In genomic region chr22:21003782-21004181, GRCh38 we compare ENCODE assay signal across 11 cellular contexts. TPM values are rescaled to one million over a fixed set of nuclear protein-coding genes. Genes with fewer than 3 reads are reported as not detected.
A peak's percentile ranks its signal among the peaks of the same experiment; 100 is the strongest.
DNase-seq lines count a peak whose midpoint lies in the region; FAIRE-seq and TF ChIP-seq lines count a peak whose summit lies in the region.
"Had no signal": no experiment of that assay in that cellular context is flagged by ENCODE, and none has a peak within 500 bp of the region (broad histone marks: within the 10 kb centered on the region; RNA-seq: fewer than 3 reads in every experiment).

No MANE protein-coding gene starts in this region.

- no peak overlapping the region; the same call in 1 of the 2 replicates for H4K8ac ChIP-seq in H1 (ENCODE audit: extremely low read depth, insufficient read depth, low read length)

- H3K9me3 ChIP-seq in OCI-LY7 (ENCODE audit: low read length) (no peaks in the 10 kb centered on the region), H1 (ENCODE audit: insufficient read depth in 2 of 2, low read depth in 1 of 2, low read length in 1 of 2) (no peaks in the 10 kb centered on the region), skeletal muscle tissue (ENCODE audit: control insufficient read depth in 3 of 3, low read length in 3 of 3) (no peaks in the 10 kb centered on the region)

- no peak for TF ChIP-seq RAD21 in H1 (IDR thresholded peaks at IDR 0.05 in 1 of 2, conservative IDR thresholded peaks at IDR 0.05 in 1 of 2; ENCODE audit: low read depth in 2 of 2, low read length in 2 of 2)

- no peak for TF ChIP-seq POLR2A in H1 (IDR thresholded peaks at IDR 0.05; ENCODE audit: control extremely low read depth in 1 of 2, low read depth in 2 of 2, low read length in 2 of 2)

- H2BK20ac ChIP-seq in H1 (ENCODE audit: low read length) = no peak overlapping the region

- peaks cover 29% of the 10 kb centered on the region for H3K4me1 ChIP-seq in OCI-LY7 (ENCODE audit: insufficient read depth, low read length, poor library complexity, severe bottlenecking)
- peaks cover 0 to 12% (median 8%) of the 10 kb centered on the region in 4 experiments; a peak in 5 of 7 replicates for H3K4me1 ChIP-seq in H1 (replicated peaks in 1 of 4; ENCODE audit: control insufficient read depth in 3 of 4, insufficient read depth in 4 of 4, low read length in 3 of 4)
- H3K4me1 ChIP-seq in skeletal muscle tissue (ENCODE audit: control insufficient read depth in 3 of 3, insufficient read depth in 3 of 3, low read length in 3 of 3) = peaks cover 30 to 46% (median 35%) of the 10 kb centered on the region in 3 donors

- no peak overlapping the region for H3K18ac ChIP-seq in H1 (ENCODE audit: extremely low read depth, low read length)

- H3K4me2 ChIP-seq in OCI-LY7 (ENCODE audit: low read length) (peak overlapping the region; percentile 100), H1 (ENCODE audit: insufficient read depth in 1 of 2, low read depth in 2 of 2, low read length in 2 of 2) (peak overlapping the region in 1 of 2 experiments; percentile 82; a peak in 1 of 4 replicates)

- POLR2A ChIA-PET in OCI-LY7 (lab: Charles Lee) (interaction anchor here (1.3 to 1.4 kb wide), 2 partner anchors 15 to 18 kb away, joined by 3 read pairs; no protein-coding TSS in a partner anchor), H1 (lab: Charles Lee; ENCODE audit: partially characterized antibody) (interaction anchor here (1.2 to 2.2 kb wide), 3 partner anchors 8 to 22 kb away, joined by 3 to 10 read pairs (median 6); partner anchors contain the start of genes LZTR1 and P2RX6)

- no peak for FAIRE-seq in H1 (lab: Jason Lieb, UNC)

- H2BK12ac ChIP-seq in H1 (ENCODE audit: low read depth, low read length) = no peak overlapping the region

- H2BK5ac ChIP-seq in H1 (ENCODE audit: low read depth, low read length) = no peak overlapping the region

- peak overlapping the region; percentile 97 for H3K4me3 Mint-ChIP-seq in activated CD4-positive, alpha-beta T cell treated with anti-CD3 and anti-CD28 coated beads, Interleukin-2, amount 10 ng/mL, durations not matched to agents 24 days and 14 days

- no peak for TF ChIP-seq CTCF in OCI-LY7 (conservative IDR thresholded peaks at IDR 0.05; ENCODE audit: low read length)
- TF ChIP-seq CTCF in H1 (IDR thresholded peaks at IDR 0.05; ENCODE audit: control extremely low read depth in 1 of 3, insufficient read depth in 1 of 3, low read depth in 1 of 3, low read length in 3 of 3) = no peak

- 94% methylated on average over 4 of the region's 4 CpGs; no CpG with 5 or more reads in 1 of the 2 experiments for WGBS in H1 (ENCODE audit: extremely low coverage in 1 of 2, insufficient coverage in 1 of 2, insufficient read length in 1 of 2, insufficient replicate concordance in 2 of 2, low coverage in 1 of 2, low lambda C conversion rate in 2 of 2, missing lambda C conversion rate in 1 of 2), 2 experiments

- no peak overlapping the region for H3K14ac ChIP-seq in H1 (ENCODE audit: insufficient read length)

- H4K20me1 ChIP-seq in OCI-LY7 (ENCODE audit: insufficient read depth, low read length) (no peaks in the 10 kb centered on the region), H1 (replicated peaks in 1 of 2; ENCODE audit: control insufficient read depth in 1 of 2, insufficient read depth in 2 of 2, low read length in 2 of 2) (peaks cover 6% of the 10 kb centered on the region in 2 experiments)

- no TSS peak for BruUV-seq in OCI-LY7 (replicated peaks; lab: Mats Ljungman, UMichigan)

- H3K36me3 Mint-ChIP-seq in activated CD4-positive, alpha-beta T cell treated with anti-CD3 and anti-CD28 coated beads, Interleukin-2, amount 10 ng/mL, durations not matched to agents 24 days and 14 days (ENCODE audit: low read depth) = peaks cover 18% of the 10 kb centered on the region

- H3K27me3 ChIP-seq in H1 (replicated peaks in 1 of 4; ENCODE audit: control insufficient read depth in 3 of 4, extremely low read depth in 1 of 4, insufficient read depth in 3 of 4, low read length in 3 of 4) (no peaks in the 10 kb centered on the region), skeletal muscle tissue (ENCODE audit: control insufficient read depth in 3 of 3, insufficient read depth in 3 of 3, low read length in 3 of 3) (no peaks in the 10 kb centered on the region)

- no peak overlapping the region for H2BK15ac ChIP-seq in H1 (ENCODE audit: low read length)

- H3K27me3 Mint-ChIP-seq in activated CD4-positive, alpha-beta T cell treated with anti-CD3 and anti-CD28 coated beads, Interleukin-2, amount 10 ng/mL, durations not matched to agents 24 days and 14 days = peaks cover 3% of the 10 kb centered on the region

- no peak overlapping the region for H3K27ac Mint-ChIP-seq in activated CD4-positive, alpha-beta T cell treated with anti-CD3 and anti-CD28 coated beads, Interleukin-2, amount 10 ng/mL, durations not matched to agents 24 days and 14 days

- H3K36me3 ChIP-seq in OCI-LY7 (ENCODE audit: insufficient read depth, low read length) (peaks cover 25% of the 10 kb centered on the region), H1 (ENCODE audit: control insufficient read depth in 2 of 4, insufficient read depth in 4 of 4, low read length in 3 of 4) (peaks cover 2 to 10% (median 4%) of the 10 kb centered on the region in 4 experiments; a peak in 5 of 8 replicates), skeletal muscle tissue (ENCODE audit: control insufficient read depth in 3 of 3, insufficient read depth in 3 of 3, low read length in 3 of 3) (peaks cover 13 to 18% (median 18%) of the 10 kb centered on the region in 3 donors)

- no peaks in the 10 kb centered on the region for H3K9me3 Mint-ChIP-seq in activated CD4-positive, alpha-beta T cell treated with anti-CD3 and anti-CD28 coated beads, Interleukin-2, amount 10 ng/mL, durations not matched to agents 24 days and 14 days

- H3K4me3 ChIP-seq in OCI-LY7 (ENCODE audit: low read depth, low read length, poor library complexity, severe bottlenecking) (peak overlapping the region; percentile 83), H1 (ENCODE audit: extremely low read depth in 1 of 4, insufficient read depth in 2 of 4, low read depth in 3 of 4, low read length in 4 of 4) (peak overlapping the region in 1 of 4 experiments; percentile 99; a peak in 1 of 8 replicates), skeletal muscle tissue (ENCODE audit: low read length in 3 of 3) (peak overlapping the region in 2 of 3 donors; percentile 58 to 97)

- H3K23me2 ChIP-seq in H1 (ENCODE audit: low read depth, low read length) = peaks cover 12% of the 10 kb centered on the region; the same call in 1 of the 2 replicates

- peaks cover 14% of the 10 kb centered on the region for H3K4me1 Mint-ChIP-seq in activated CD4-positive, alpha-beta T cell treated with anti-CD3 and anti-CD28 coated beads, Interleukin-2, amount 10 ng/mL, durations not matched to agents 24 days and 14 days

- H4K5ac ChIP-seq in H1 (ENCODE audit: insufficient read length, low read depth, low read length) = no peak overlapping the region

- H2AFZ ChIP-seq in OCI-LY7 (ENCODE audit: low read length) (no peak overlapping the region), H1 (ENCODE audit: low read length) (no peak overlapping the region)

- H4K91ac ChIP-seq in H1 (replicated peaks; ENCODE audit: insufficient read length, low read length) = no peak overlapping the region

- intact Hi-C loops in activated CD4-positive, alpha-beta T cell treated with anti-CD3 and anti-CD28 coated beads, Interleukin-2, amount 10 ng/mL, durations not matched to agents 24 days and 14 days (cut with micrococcal nuclease) = loop anchor here (2.0 to 10.0 kb wide), 4 partner anchors 41 to 1149 kb away; partner anchors contain the start of genes CRKL, GNB1L, RANBP1 and RTL10
- intact Hi-C loops in OCI-LY7 (cut with micrococcal nuclease; ENCODE audit: unreplicated experiment) = loop anchor here (10.0 kb wide), 1 partner anchor 149 kb away; the partner anchor contains the start of genes PI4KA and SNAP29

- TF ChIP-seq EP300 in H1 (IDR thresholded peaks at IDR 0.05; ENCODE audit: borderline replicate concordance in 1 of 2, low read depth in 2 of 2, low read length in 2 of 2) = no peak

- no peak overlapping the region for H2BK120ac ChIP-seq in H1 (replicated peaks; ENCODE audit: low read depth, low read length)

- peaks cover 2% of the 10 kb centered on the region; the same call in 1 of the 2 replicates for H3K79me1 ChIP-seq in H1 (ENCODE audit: low read depth, low read length)

- no peak overlapping the region for H3K4ac ChIP-seq in H1 (replicated peaks; ENCODE audit: insufficient read length, low read depth, low read length)

- H3K27ac ChIP-seq in OCI-LY7 (ENCODE audit: low read depth, low read length, poor library complexity, severe bottlenecking) (no peak overlapping the region), H1 (ENCODE audit: low read depth, low read length) (no peak overlapping the region), skeletal muscle tissue (ENCODE audit: low read depth, low read length) (no peak overlapping the region)

- no peaks in the 10 kb centered on the region for H3K9me2 ChIP-seq in OCI-LY7 (ENCODE audit: insufficient read depth, low read length)

- peaks cover 30% of the 10 kb centered on the region for H3K79me2 ChIP-seq in OCI-LY7 (ENCODE audit: insufficient read depth, low read depth, low read length)
- H3K79me2 ChIP-seq in H1 (ENCODE audit: control insufficient read depth in 1 of 2, insufficient read depth in 2 of 2, low read length in 2 of 2) = no peaks in the 10 kb centered on the region; a peak in 1 of 4 replicates

- H3K23ac ChIP-seq in H1 (ENCODE audit: insufficient read length) = no peak overlapping the region

- no peak overlapping the region for H3K9ac ChIP-seq in H1 (replicated peaks in 1 of 4; ENCODE audit: extremely low read depth in 1 of 4, low read depth in 3 of 4, low read length in 3 of 4)
- H3K9ac ChIP-seq in skeletal muscle tissue (ENCODE audit: low read depth in 1 of 3, low read length in 3 of 3) = peak overlapping the region in 1 of 3 donors; percentile 43

- H3K56ac ChIP-seq in H1 (replicated peaks; ENCODE audit: insufficient read length, low read depth, low read length) = no peak overlapping the region

- peak overlapping the region; percentile 75; the same call in 1 of the 2 replicates for H2AK5ac ChIP-seq in H1 (ENCODE audit: low read depth, low read length)

- CTCF ChIA-PET in OCI-LY7 (lab: Charles Lee; ENCODE audit: unreplicated experiment) (interaction anchor here (0.6 kb wide), 1 partner anchor 12 kb away, joined by 3 read pairs; no protein-coding TSS in a partner anchor), H1 (lab: Charles Lee; ENCODE audit: partially characterized antibody) (interaction anchor here (0.7 to 3.0 kb wide), 8 partner anchors 10 to 83 kb away, joined by 3 to 11 read pairs (median 4); no protein-coding TSS in a partner anchor)

- DNase-seq in activated CD4-positive, alpha-beta T cell treated with anti-CD3 and anti-CD28 coated beads, Interleukin-2, amount 10 ng/mL, durations not matched to agents 24 days and 14 days = no peak
- no peak for DNase-seq in activated CD4-positive, alpha-beta T cell treated with anti-CD3 and anti-CD28 coated beads for 1 hour
- DNase-seq in OCI-LY7 (ENCODE audit: low spot score) (no peak), H1 (ENCODE audit: low read depth in 1 of 2, low spot score in 2 of 2) (no peak), NCI-H1417 treated with DMSO at 0.1 percent for 48 hours (lab: John Stamatoyannopoulos, UW) (no peak), NCI-H446 (lab: John Stamatoyannopoulos, UW) (no peak), hypothalamus (lab: John Stamatoyannopoulos, UW) (no peak)
- DNase-seq: NCI-H526 treated with DMSO at 0.1 percent for 48 hours had no signal

RNA-seq across cellular contexts. Expression of gene THAP7, which starts 1.9 kb away (rescaled TPM):
- total RNA-seq in activated CD4-positive, alpha-beta T cell treated with anti-CD3 and anti-CD28 coated beads, Interleukin-2, amount 10 ng/mL, durations not matched to agents 24 days and 14 days = 30.3 and 31.5 TPM in 2 replicates
- 60.4 and 73.0 TPM in 2 replicates for total RNA-seq in OCI-LY7 (2014; rRNA removed; shearing (Covaris generic))
- total RNA-seq in OCI-LY7 (2022) (35.8 and 36.3 TPM in 2 replicates), skeletal muscle tissue (15.7 TPM)
- 16.2 and 16.9 TPM in 2 replicates for total RNA-seq in H1 (2021; fragmentation: NEBNext Ultra II Directional; extraction: Animal tissue kit (Norgen Biotek cat#: 25700))
- polyA plus RNA-seq in H1 (2011; rRNA removed) = 32.5 and 40.1 TPM in 2 replicates
- polyA plus RNA-seq in H1 (2011; cell fraction: cytosol; rRNA removed) = 32.0 TPM
- polyA plus RNA-seq in H1 (2011; cell fraction: nucleus; rRNA removed) = 35.8 TPM
- polyA plus RNA-seq in H1 (2012, experiment 1 of 2) = 8.4 to 24.4 TPM (median 15.6 TPM) in 4 replicates
- 16.3 TPM for polyA plus RNA-seq in H1 (2012, experiment 2 of 2)
- 21.9 TPM for polyA plus RNA-seq in H1 (2013, experiment 1 of 2)
- 20.4 TPM for polyA plus RNA-seq in H1 (2013, experiment 2 of 2)
- 11.5 and 14.1 TPM in 2 replicates for polyA minus RNA-seq in H1 (2011; rRNA and poly(A)+ RNA removed)
- 8.6 TPM for polyA minus RNA-seq in H1 (2011; cell fraction: cytosol; rRNA and poly(A)+ RNA removed)
- polyA minus RNA-seq in H1 (2011; cell fraction: nucleus; rRNA and poly(A)+ RNA removed) = 40.2 TPM

RNA-seq across cellular contexts. Expression of gene P2RX6, which starts 11.2 kb away (rescaled TPM):
- not detected in 2 replicates for total RNA-seq in activated CD4-positive, alpha-beta T cell treated with anti-CD3 and anti-CD28 coated beads, Interleukin-2, amount 10 ng/mL, durations not matched to agents 24 days and 14 days
- total RNA-seq in OCI-LY7 (2014; rRNA removed; shearing (Covaris generic)) = 0.06 TPM in 1 of 2 replicates, not detected in the other
- total RNA-seq in OCI-LY7 (2022) = 0.30 and 0.32 TPM in 2 replicates
- not detected in 2 replicates for total RNA-seq in H1 (2021; fragmentation: NEBNext Ultra II Directional; extraction: Animal tissue kit (Norgen Biotek cat#: 25700))
- polyA plus RNA-seq in H1 (2011; rRNA removed) = 0.09 and 0.16 TPM in 2 replicates
- polyA plus RNA-seq in H1 (2011; cell fraction: cytosol; rRNA removed) = 0.23 TPM
- polyA plus RNA-seq in H1 (2011; cell fraction: nucleus; rRNA removed) = 1.5 TPM
- polyA plus RNA-seq in H1 (2012, experiment 1 of 2) = 0.11 to 0.25 TPM (median 0.20 TPM) in 4 replicates
- 0.05 TPM for polyA plus RNA-seq in H1 (2012, experiment 2 of 2)
- polyA plus RNA-seq in H1 (2013, experiment 1 of 2) = 0.10 TPM
- polyA plus RNA-seq in H1 (2013, experiment 2 of 2) = 0.09 TPM
- polyA minus RNA-seq in H1 (2011; rRNA and poly(A)+ RNA removed) = 0.19 and 0.49 TPM in 2 replicates
- polyA minus RNA-seq in H1 (2011; cell fraction: cytosol; rRNA and poly(A)+ RNA removed) = not detected
- polyA minus RNA-seq in H1 (2011; cell fraction: nucleus; rRNA and poly(A)+ RNA removed) = not detected
- 11.0 TPM for total RNA-seq in skeletal muscle tissue

RNA-seq across cellular contexts. Expression of gene LZTR1, which starts 21.7 kb away (rescaled TPM):
- 69.9 and 76.4 TPM in 2 replicates for total RNA-seq in activated CD4-positive, alpha-beta T cell treated with anti-CD3 and anti-CD28 coated beads, Interleukin-2, amount 10 ng/mL, durations not matched to agents 24 days and 14 days
- 46.8 and 48.3 TPM in 2 replicates for total RNA-seq in OCI-LY7 (2014; rRNA removed; shearing (Covaris generic))
- 54.9 and 61.8 TPM in 2 replicates for total RNA-seq in OCI-LY7 (2022)
- 29.8 and 31.0 TPM in 2 replicates for total RNA-seq in H1 (2021; fragmentation: NEBNext Ultra II Directional; extraction: Animal tissue kit (Norgen Biotek cat#: 25700))
- polyA plus RNA-seq in H1 (2011; rRNA removed) = 22.3 and 32.4 TPM in 2 replicates
- polyA plus RNA-seq in H1 (2011; cell fraction: cytosol; rRNA removed) = 24.8 TPM
- 124 TPM for polyA plus RNA-seq in H1 (2011; cell fraction: nucleus; rRNA removed)
- polyA plus RNA-seq in H1 (2012, experiment 1 of 2) = 19.9 to 28.5 TPM (median 23.0 TPM) in 4 replicates
- 16.9 TPM for polyA plus RNA-seq in H1 (2012, experiment 2 of 2)
- 12.5 TPM for polyA plus RNA-seq in H1 (2013, experiment 1 of 2)
- polyA plus RNA-seq in H1 (2013, experiment 2 of 2) = 12.5 TPM
- 23.5 and 30.5 TPM in 2 replicates for polyA minus RNA-seq in H1 (2011; rRNA and poly(A)+ RNA removed)
- 10.6 TPM for polyA minus RNA-seq in H1 (2011; cell fraction: cytosol; rRNA and poly(A)+ RNA removed)
- 63.0 TPM for polyA minus RNA-seq in H1 (2011; cell fraction: nucleus; rRNA and poly(A)+ RNA removed)
- total RNA-seq in skeletal muscle tissue = 32.4 TPM

RNA-seq across cellular contexts. Expression of gene SLC7A4, which starts 28.6 kb away (rescaled TPM):
- total RNA-seq in activated CD4-positive, alpha-beta T cell treated with anti-CD3 and anti-CD28 coated beads, Interleukin-2, amount 10 ng/mL, durations not matched to agents 24 days and 14 days = not detected in 2 replicates
- total RNA-seq in OCI-LY7 (2014; rRNA removed; shearing (Covaris generic)) = not detected in 2 replicates
- not detected in 2 replicates for total RNA-seq in OCI-LY7 (2022)
- total RNA-seq in H1 (2021; fragmentation: NEBNext Ultra II Directional; extraction: Animal tissue kit (Norgen Biotek cat#: 25700)) = 0.27 TPM in 1 of 2 replicates, not detected in the other
- 0.88 and 0.92 TPM in 2 replicates for polyA plus RNA-seq in H1 (2011; rRNA removed)
- polyA plus RNA-seq in H1 (2011; cell fraction: cytosol; rRNA removed) = 0.25 TPM
- polyA plus RNA-seq in H1 (2011; cell fraction: nucleus; rRNA removed) = 0.40 TPM
- 0.15 to 0.61 TPM (median 0.48 TPM) in 4 replicates for polyA plus RNA-seq in H1 (2012, experiment 1 of 2)
- 0.38 TPM for polyA plus RNA-seq in H1 (2012, experiment 2 of 2)
- 0.41 TPM for polyA plus RNA-seq in H1 (2013, experiment 1 of 2)
- polyA plus RNA-seq in H1 (2013, experiment 2 of 2) = 0.39 TPM
- polyA minus RNA-seq in H1 (2011; rRNA and poly(A)+ RNA removed) = 0.32 and 0.66 TPM in 2 replicates
- polyA minus RNA-seq in H1 (2011; cell fraction: cytosol; rRNA and poly(A)+ RNA removed) = not detected
- polyA minus RNA-seq in H1 (2011; cell fraction: nucleus; rRNA and poly(A)+ RNA removed) = 1.2 TPM
- 1.6 TPM for total RNA-seq in skeletal muscle tissue
- total RNA-seq: HT1080, mononuclear cell had no signal

RNA-seq across cellular contexts. Expression of gene AIFM3, which starts 36.7 kb away (rescaled TPM):
- total RNA-seq in activated CD4-positive, alpha-beta T cell treated with anti-CD3 and anti-CD28 coated beads, Interleukin-2, amount 10 ng/mL, durations not matched to agents 24 days and 14 days = 0.37 TPM in 1 of 2 replicates, not detected in the other
- total RNA-seq in OCI-LY7 (2014; rRNA removed; shearing (Covaris generic)) = 0.47 TPM in 1 of 2 replicates, not detected in the other
- total RNA-seq in OCI-LY7 (2022) (not detected in 2 replicates), skeletal muscle tissue (under 0.01 TPM)
- total RNA-seq in H1 (2021; fragmentation: NEBNext Ultra II Directional; extraction: Animal tissue kit (Norgen Biotek cat#: 25700)) = 0.86 and 1.4 TPM in 2 replicates
- polyA plus RNA-seq in H1 (2011; rRNA removed) = 1.4 and 2.1 TPM in 2 replicates
- 1.7 TPM for polyA plus RNA-seq in H1 (2011; cell fraction: cytosol; rRNA removed)
- 10.3 TPM for polyA plus RNA-seq in H1 (2011; cell fraction: nucleus; rRNA removed)
- 1.0 to 2.8 TPM (median 2.2 TPM) in 4 replicates for polyA plus RNA-seq in H1 (2012, experiment 1 of 2)
- polyA plus RNA-seq in H1 (2012, experiment 2 of 2) = 0.83 TPM
- polyA plus RNA-seq in H1 (2013, experiment 1 of 2) = 0.43 TPM
- polyA plus RNA-seq in H1 (2013, experiment 2 of 2) = 0.37 TPM
- polyA minus RNA-seq in H1 (2011; rRNA and poly(A)+ RNA removed) = 0.66 and 1.0 TPM in 2 replicates
- polyA minus RNA-seq in H1 (2011; cell fraction: cytosol; rRNA and poly(A)+ RNA removed) = not detected
- 3.4 TPM for polyA minus RNA-seq in H1 (2011; cell fraction: nucleus; rRNA and poly(A)+ RNA removed)
- total RNA-seq: HT1080 had no signal
